In genomic region chrX:17854069-17854468, GRCh38 we compare ENCODE assay signal across 19 cellular contexts.
"Had no signal": no experiment of that assay in that cellular context is flagged by ENCODE, and none has a peak within 500 bp of the region (broad histone marks: within the 10 kb centered on the region; RNA-seq: fewer than 3 reads in every experiment).

No MANE protein-coding gene starts in this region.

- H3K4me2 ChIP-seq: neural progenitor cell had no signal

- FAIRE-seq: urothelium cell line had no signal

- H3K36me3 ChIP-seq: lower lobe of right lung, neural progenitor cell, tibial nerve had no signal

- H2AFZ ChIP-seq: neural progenitor cell had no signal

- H3K27ac Mint-ChIP-seq: activated CD4-positive, alpha-beta T cell treated with anti-CD3 and anti-CD28 coated beads for 36 hours; activated naive CD8-positive, alpha-beta T cell treated with anti-CD3 and anti-CD28 coated beads for 36 hours; naive thymus-derived CD8-positive, alpha-beta T cell; neural progenitor cell; progenitor cell of endocrine pancreas; stimulated activated naive CD8-positive, alpha-beta T cell treated with anti-CD3 and anti-CD28 coated beads, Interleukin-15, Interleukin-2, amounts not matched to agents 100 ng/mL and 50 ng/mL, for 24 hours; WTC11 had no signal

- H3K4me3 ChIP-seq: lower lobe of right lung, neural progenitor cell, skin epidermis, tibial nerve had no signal

- H3K9me3 Mint-ChIP-seq: activated naive CD8-positive, alpha-beta T cell treated with anti-CD3 and anti-CD28 coated beads for 36 hours; naive thymus-derived CD8-positive, alpha-beta T cell; stimulated activated naive CD8-positive, alpha-beta T cell treated with anti-CD3 and anti-CD28 coated beads, Interleukin-15, Interleukin-2, amounts not matched to agents 100 ng/mL and 50 ng/mL, for 24 hours; WTC11 had no signal

- H3K4me1 Mint-ChIP-seq: activated CD4-positive, alpha-beta T cell treated with anti-CD3 and anti-CD28 coated beads for 36 hours had no signal

- H3K27ac ChIP-seq: epithelial cell of prostate, lower lobe of right lung, neural progenitor cell, skin epidermis had no signal

- H3K9ac ChIP-seq: neural progenitor cell had no signal

- H3K36me3 Mint-ChIP-seq: activated naive CD8-positive, alpha-beta T cell treated with anti-CD3 and anti-CD28 coated beads for 36 hours; neural progenitor cell; WTC11 had no signal

- DNase-seq: activated CD4-positive, alpha-beta T cell treated with anti-CD3 and anti-CD28 coated beads for 36 hours; activated CD4-positive, alpha-beta T cell treated with anti-CD3 and anti-CD28 coated beads, Interleukin-2, amount 50 U/mL, for 4 hours; activated naive CD4-positive, alpha-beta T cell treated with Interleukin-2 at 50 U/mL for 16 hours; activated naive CD8-positive, alpha-beta T cell treated with anti-CD3 and anti-CD28 coated beads for 36 hours; activated T-cell treated with anti-CD3 and anti-CD28 coated beads, Interleukin-2, amount 50 U/mL, for 48 hours; cerebellar nuclear complex; cortex of kidney; lower lobe of right lung; naive thymus-derived CD8-positive, alpha-beta T cell; stimulated activated CD4-positive, alpha-beta T cell treated with anti-CD3 and anti-CD28 coated beads, Interleukin-1b, Interleukin-23, amount 100 ng/mL, for 48 hours; T-helper 1 cell had no signal

- H3K9me3 ChIP-seq: lower lobe of right lung, tibial nerve had no signal

- ATAC-seq: activated CD4-positive, alpha-beta T cell treated with anti-CD3 and anti-CD28 coated beads for 36 hours; naive thymus-derived CD8-positive, alpha-beta T cell; WTC11 had no signal

- H3K4me3 Mint-ChIP-seq: activated CD4-positive, alpha-beta T cell treated with anti-CD3 and anti-CD28 coated beads for 36 hours; activated naive CD8-positive, alpha-beta T cell treated with anti-CD3 and anti-CD28 coated beads for 36 hours; naive thymus-derived CD8-positive, alpha-beta T cell; neural progenitor cell; stimulated activated naive CD8-positive, alpha-beta T cell treated with anti-CD3 and anti-CD28 coated beads, Interleukin-15, Interleukin-2, amounts not matched to agents 100 ng/mL and 50 ng/mL, for 24 hours; WTC11 had no signal
